ENCODE assay signal across 29 cellular contexts in genomic region chr2:3435440-3435839, GRCh38. TPM values are rescaled to one million over a fixed set of nuclear protein-coding genes. Genes with fewer than 3 reads are reported as not detected.
DNase-seq lines count a peak whose midpoint lies in the region; ATAC-seq, FAIRE-seq and TF ChIP-seq lines count a peak whose summit lies in the region.
"Had no signal": no experiment of that assay in that cellular context is flagged by ENCODE, and none has a peak within 500 bp of the region (broad histone marks: within the 10 kb centered on the region; RNA-seq: fewer than 3 reads in every experiment).

No MANE protein-coding gene starts in this region.

- no peak for TF ChIP-seq CTCF in mucosa of descending colon (IDR thresholded peaks at IDR 0.05)
- no peak for TF ChIP-seq CTCF in kidney (IDR thresholded peaks at IDR 0.05; ENCODE audit: borderline replicate concordance, extremely low read depth, insufficient read depth)

- H3K9ac ChIP-seq in kidney (ENCODE audit: low read length in 2 of 2) = no peak overlapping the region
- H3K9ac ChIP-seq: neural progenitor cell had no signal

- H3K4me1 ChIP-seq in mucosa of descending colon (ENCODE audit: low read depth) (peaks cover 3% of the 10 kb centered on the region), kidney (ENCODE audit: control insufficient read depth in 1 of 2, insufficient read depth in 1 of 2, low read depth in 1 of 2, low read length in 2 of 2) (peaks cover 0 to 3% of the 10 kb centered on the region in 2 donors)
- H3K4me1 ChIP-seq: neural progenitor cell, testis had no signal

- intact Hi-C loops in mucosa of descending colon (cut with DNase I, micrococcal nuclease) (no loop called here), kidney (cut with DNase I) (no loop called here)

- peak; percentile 57 for DNase-seq in NCI-H1436 (lab: John Stamatoyannopoulos, UW)
- DNase-seq in NCI-H1436 treated with DMSO at 0.1 percent for 48 hours (lab: John Stamatoyannopoulos, UW) = no peak
- DNase-seq in NCI-H1105 treated with DMSO at 0.1 percent for 48 hours (lab: John Stamatoyannopoulos, UW) = peak; percentile 21
- peak; percentile 87 for DNase-seq in NCI-H510A treated with DMSO at 0.1 percent for 48 hours (lab: John Stamatoyannopoulos, UW)
- DNase-seq in mucosa of descending colon = no peak
- DNase-seq in kidney = no peak
- no peak for DNase-seq in ureter (ENCODE audit: low spot score)
- DNase-seq: activated CD4-positive, alpha-beta T cell treated with anti-CD3 and anti-CD28 coated beads for 48 hours; amniotic stem cell; dermis blood vessel endothelial cell; head of caudate nucleus; islet precursor cell; KG1; left ventricle myocardium superior; mesendoderm; MG63; NCI-H1930; spleen; stimulated activated CD8-positive, alpha-beta memory T cell treated with anti-CD3 and anti-CD28 coated beads, Interleukin-4, amount 100 ng/mL, for 48 hours; testis had no signal

- ATAC-seq in mucosa of descending colon (peak; percentile 75), GM19452 (IDR thresholded peaks at IDR 0.05; ENCODE audit: unreplicated experiment) (no peak)
- ATAC-seq: esophagus mucosa, left ventricle myocardium superior, Right ventricle myocardium inferior had no signal

- H3K4me3 ChIP-seq in mucosa of descending colon (no peak overlapping the region), kidney (ENCODE audit: low read length in 2 of 2) (no peak overlapping the region)
- H3K4me3 ChIP-seq: MG63, neural progenitor cell, right atrium auricular region, spleen, testis had no signal

- no peaks in the 10 kb centered on the region for H3K9me3 ChIP-seq in mucosa of descending colon
- no peaks in the 10 kb centered on the region for H3K9me3 ChIP-seq in kidney (ENCODE audit: control insufficient read depth in 1 of 2, low read length in 2 of 2)
- H3K9me3 ChIP-seq: MG63, right atrium auricular region, spleen, testis had no signal

- no peak overlapping the region for H3K27ac ChIP-seq in kidney (ENCODE audit: low read depth in 2 of 2, low read length in 2 of 2)
- H3K27ac ChIP-seq: neural progenitor cell, right atrium auricular region, spleen, testis had no signal

- no peaks in the 10 kb centered on the region for H3K36me3 ChIP-seq in mucosa of descending colon (ENCODE audit: low read depth)
- no peaks in the 10 kb centered on the region for H3K36me3 ChIP-seq in kidney (ENCODE audit: control insufficient read depth in 1 of 2, insufficient read depth in 2 of 2, low read length in 2 of 2)
- H3K36me3 ChIP-seq: neural progenitor cell had no signal

- no peak for FAIRE-seq in kidney (lab: Jason Lieb, UNC)
- FAIRE-seq: D721Med, H54, HTR-8/SVneo, urothelium cell line had no signal

RNA-seq across cellular contexts. Expression of gene TRAPPC12, which starts 55.9 kb away (rescaled TPM):
- total RNA-seq in mucosa of descending colon (100 to 1,000 TPM in 1 of 3 donors, 10 to 100 TPM in 2; 76.9 to 102 (median 97.8) TPM), kidney (104 TPM), ureter (173 TPM)
- 81.6 TPM for polyA plus RNA-seq in kidney (ENCODE audit: insufficient read depth, low read depth, low replicate concordance)

RNA-seq across cellular contexts. Expression of gene EIPR1, which starts 57.8 kb away (rescaled TPM):
- total RNA-seq in mucosa of descending colon = 10 to 100 TPM; 15.9 to 27.1 (median 25.0) TPM
- 28.2 TPM for total RNA-seq in kidney
- polyA plus RNA-seq in kidney (ENCODE audit: insufficient read depth, low read depth, low replicate concordance) = 37.8 TPM
- total RNA-seq in ureter = 38.1 TPM

Comparison
In these comparisons a context has a peak if more than half of its experiments do, and no peak if none do; other contexts are left out.
1. DNase-seq: peak in NCI-H1436 (single experiment), NCI-H1105 treated with DMSO at 0.1 percent for 48 hours (single experiment) and NCI-H510A treated with DMSO at 0.1 percent for 48 hours (single experiment); none in NCI-H1436 treated with DMSO at 0.1 percent for 48 hours (single experiment), mucosa of descending colon (0 of 3), kidney (single experiment) and ureter (single experiment).